Comparison of ENCODE assay signal across 20 cellular contexts in genomic region chr22:40118979-40119378, GRCh38. TPM values are rescaled to one million over a fixed set of nuclear protein-coding genes. Genes with fewer than 3 reads are reported as not detected.
DNase-seq lines count a peak whose midpoint lies in the region; ATAC-seq and TF ChIP-seq lines count a peak whose summit lies in the region.
"Had no signal": no experiment of that assay in that cellular context is flagged by ENCODE, and none has a peak within 500 bp of the region (broad histone marks: within the 10 kb centered on the region; RNA-seq: fewer than 3 reads in every experiment).

No MANE protein-coding gene starts in this region.

- peaks cover 6% of the 10 kb centered on the region for H3K36me3 Mint-ChIP-seq in activated CD4-positive, alpha-beta T cell treated with anti-CD3 and anti-CD28 coated beads for 36 hours (ENCODE audit: low read depth)
- H3K36me3 Mint-ChIP-seq in endothelial cell (ENCODE audit: low read depth, unreplicated experiment), result no peaks in the 10 kb centered on the region
- peaks cover 16% of the 10 kb centered on the region for H3K36me3 Mint-ChIP-seq in stimulated activated effector memory CD8-positive, alpha-beta T cell treated with anti-CD3 and anti-CD28 coated beads, Interleukin-12 subunit alpha, Interleukin-12 subunit beta, amount 100 ng/mL, for 72 hours

- H3K9me3 ChIP-seq in mammary epithelial cell (replicated peaks; ENCODE audit: insufficient read depth, low read length), result no peaks in the 10 kb centered on the region
- H3K9me3 ChIP-seq: HAP-1, SJSA1 had no signal

- H3K4me2 ChIP-seq in mammary epithelial cell (ENCODE audit: insufficient read depth, low read depth, low read length), result no peak overlapping the region

- H3K27ac ChIP-seq in mammary epithelial cell (ENCODE audit: insufficient read depth, low read depth, low read length), result no peak overlapping the region
- H3K27ac ChIP-seq: GM23248, SJSA1 had no signal

- H3K9ac ChIP-seq in mammary epithelial cell (ENCODE audit: insufficient read depth, low read length), result no peak overlapping the region
- H3K9ac ChIP-seq: GM23248 had no signal

- in situ Hi-C loops in mammary epithelial cell (cut with MboI; ENCODE audit: low sequenced_read_pairs in 2 of 2), result no loop called here

- no peak overlapping the region for H3K4me3 ChIP-seq in mammary epithelial cell (replicated peaks in 1 of 3; ENCODE audit: insufficient read depth in 1 of 3, low read depth in 2 of 3, low read length in 3 of 3)
- H3K4me3 ChIP-seq: GM23248, HAP-1, SJSA1 had no signal

- peak overlapping the region; percentile 17 for H3K27ac Mint-ChIP-seq in activated CD4-positive, alpha-beta T cell treated with anti-CD3 and anti-CD28 coated beads for 36 hours
- H3K27ac Mint-ChIP-seq in endothelial cell (ENCODE audit: unreplicated experiment), result peak overlapping the region; percentile 45
- H3K27ac Mint-ChIP-seq in stimulated activated effector memory CD8-positive, alpha-beta T cell treated with anti-CD3 and anti-CD28 coated beads, Interleukin-12 subunit alpha, Interleukin-12 subunit beta, amount 100 ng/mL, for 72 hours, result peak overlapping the region; percentile 18

- POLR2A ChIA-PET in activated CD4-positive, alpha-beta T cell treated with anti-CD3 and anti-CD28 coated beads for 36 hours (lab: Charles Lee), result no interaction called here

- ATAC-seq in activated CD4-positive, alpha-beta T cell treated with anti-CD3 and anti-CD28 coated beads for 36 hours, result no peak
- ATAC-seq in stimulated activated effector memory CD8-positive, alpha-beta T cell treated with anti-CD3 and anti-CD28 coated beads, Interleukin-12 subunit alpha, Interleukin-12 subunit beta, amount 100 ng/mL, for 72 hours, result no peak
- ATAC-seq: Right ventricle myocardium inferior had no signal

- intact Hi-C loops in activated CD4-positive, alpha-beta T cell treated with anti-CD3 and anti-CD28 coated beads for 36 hours (cut with DNase I, micrococcal nuclease), result no loop called here
- intact Hi-C loops in mammary epithelial cell (cut with micrococcal nuclease), result no loop called here

- H3K4me3 Mint-ChIP-seq in activated CD4-positive, alpha-beta T cell treated with anti-CD3 and anti-CD28 coated beads for 36 hours, result no peak overlapping the region
- H3K4me3 Mint-ChIP-seq in endothelial cell (ENCODE audit: unreplicated experiment), result no peak overlapping the region
- no peak overlapping the region for H3K4me3 Mint-ChIP-seq in stimulated activated effector memory CD8-positive, alpha-beta T cell treated with anti-CD3 and anti-CD28 coated beads, Interleukin-12 subunit alpha, Interleukin-12 subunit beta, amount 100 ng/mL, for 72 hours

- no peak overlapping the region for H2AFZ ChIP-seq in mammary epithelial cell (ENCODE audit: low read depth, low read length)
- H2AFZ ChIP-seq: GM23248 had no signal

- no peaks in the 10 kb centered on the region for H4K20me1 ChIP-seq in mammary epithelial cell (ENCODE audit: insufficient read depth, low read length)

- DNase-seq in activated CD4-positive, alpha-beta T cell treated with anti-CD3 and anti-CD28 coated beads for 36 hours, result no peak
- no peak for DNase-seq in activated CD4-positive, alpha-beta T cell treated with anti-CD3 and anti-CD28 coated beads, Interleukin-2, amount 50 U/mL, for 4 hours
- DNase-seq in DMS79 (lab: John Stamatoyannopoulos, UW), result peak; percentile 44
- no peak for DNase-seq in endothelial cell (ENCODE audit: low spot score)
- no peak for DNase-seq in stimulated activated effector memory CD8-positive, alpha-beta T cell treated with anti-CD3 and anti-CD28 coated beads, Interleukin-12 subunit alpha, Interleukin-12 subunit beta, amount 100 ng/mL, for 72 hours (ENCODE audit: low spot score in 2 of 2)
- DNase-seq in NCI-H1092 (lab: John Stamatoyannopoulos, UW), result no peak
- DNase-seq in activated effector memory CD4-positive, alpha-beta T cell treated with anti-CD3 and anti-CD28 coated beads, Interleukin-2, amount 50 U/mL, for 16 hours, result no peak
- no peak for DNase-seq in mammary epithelial cell
- DNase-seq: AML-193, C1 segment of cervical spinal cord, DMS53, GM23248, Kasumi-1, NCI-H1436, NCI-H2081, NCI-H446, NCI-H526 had no signal

- 95% methylated on average over 8 of the region's 8 CpGs for WGBS in mammary epithelial cell (ENCODE audit: low coverage, missing lambda C conversion rate)

- no peaks in the 10 kb centered on the region for H3K27me3 ChIP-seq in mammary epithelial cell (ENCODE audit: insufficient read depth, low read length)
- H3K27me3 ChIP-seq: SJSA1 had no signal

- peaks cover 67% of the 10 kb centered on the region for H3K4me1 Mint-ChIP-seq in activated CD4-positive, alpha-beta T cell treated with anti-CD3 and anti-CD28 coated beads for 36 hours
- H3K4me1 Mint-ChIP-seq in endothelial cell (ENCODE audit: unreplicated experiment), result peaks cover 57% of the 10 kb centered on the region
- H3K4me1 Mint-ChIP-seq in stimulated activated effector memory CD8-positive, alpha-beta T cell treated with anti-CD3 and anti-CD28 coated beads, Interleukin-12 subunit alpha, Interleukin-12 subunit beta, amount 100 ng/mL, for 72 hours, result peaks cover 35% of the 10 kb centered on the region

- no TSS peak for BruUV-seq in mammary epithelial cell (replicated peaks; lab: Mats Ljungman, UMichigan)

- CTCF ChIA-PET in activated CD4-positive, alpha-beta T cell treated with anti-CD3 and anti-CD28 coated beads for 36 hours (lab: Charles Lee), result no interaction called here
- CTCF ChIA-PET in mammary epithelial cell (lab: Charles Lee; ENCODE audit: low non-redundant PET), result no interaction called here

- TF ChIP-seq CTCF in endothelial cell (IDR thresholded peaks at IDR 0.05; ENCODE audit: unreplicated experiment) (no peak), mammary epithelial cell (conservative IDR thresholded peaks at IDR 0.05 in 1 of 2, IDR thresholded peaks at IDR 0.05 in 1 of 2; ENCODE audit: extremely low read depth in 1 of 2, insufficient read depth in 1 of 2, low read depth in 1 of 2, low read length in 2 of 2) (no peak)

- H3K36me3 ChIP-seq in mammary epithelial cell (ENCODE audit: insufficient read depth, low read length), result no peaks in the 10 kb centered on the region
- H3K36me3 ChIP-seq: HAP-1, SJSA1 had no signal

- H3K4me1 ChIP-seq in mammary epithelial cell (ENCODE audit: insufficient read depth, low read length), result no peaks in the 10 kb centered on the region
- H3K4me1 ChIP-seq: HAP-1, SJSA1 had no signal

- no peaks in the 10 kb centered on the region for H3K79me2 ChIP-seq in mammary epithelial cell (ENCODE audit: insufficient read depth, low read length)

- no peaks in the 10 kb centered on the region for H3K9me3 Mint-ChIP-seq in activated CD4-positive, alpha-beta T cell treated with anti-CD3 and anti-CD28 coated beads for 36 hours (ENCODE audit: low read depth)
- no peaks in the 10 kb centered on the region for H3K9me3 Mint-ChIP-seq in endothelial cell (ENCODE audit: unreplicated experiment)
- H3K9me3 Mint-ChIP-seq in stimulated activated effector memory CD8-positive, alpha-beta T cell treated with anti-CD3 and anti-CD28 coated beads, Interleukin-12 subunit alpha, Interleukin-12 subunit beta, amount 100 ng/mL, for 72 hours, result no peaks in the 10 kb centered on the region

- no peaks in the 10 kb centered on the region for H3K27me3 Mint-ChIP-seq in activated CD4-positive, alpha-beta T cell treated with anti-CD3 and anti-CD28 coated beads for 36 hours
- peaks cover 5% of the 10 kb centered on the region for H3K27me3 Mint-ChIP-seq in endothelial cell (ENCODE audit: unreplicated experiment)

- dilution Hi-C loops in mammary epithelial cell (cut with HindIII; ENCODE audit: low sequenced_read_pairs), result no loop called here

RNA-seq across cellular contexts. Expression of gene TNRC6B, which starts 58.7 kb away (rescaled TPM):
- 10 to 100 TPM; 37.3 to 40.3 TPM for total RNA-seq in activated CD4-positive, alpha-beta T cell treated with anti-CD3 and anti-CD28 coated beads for 36 hours
- total RNA-seq in endothelial cell (ENCODE audit: unreplicated experiment) (53.4 TPM), mammary epithelial cell (10 to 100 TPM; 25.2 to 27.3 TPM)
- polyA plus RNA-seq in mammary epithelial cell, result 7.6 TPM
- polyA minus RNA-seq in mammary epithelial cell, result 52.8 TPM
